Comparison of ENCODE assay signal across 4 cellular contexts in the genomic region with DNA sequence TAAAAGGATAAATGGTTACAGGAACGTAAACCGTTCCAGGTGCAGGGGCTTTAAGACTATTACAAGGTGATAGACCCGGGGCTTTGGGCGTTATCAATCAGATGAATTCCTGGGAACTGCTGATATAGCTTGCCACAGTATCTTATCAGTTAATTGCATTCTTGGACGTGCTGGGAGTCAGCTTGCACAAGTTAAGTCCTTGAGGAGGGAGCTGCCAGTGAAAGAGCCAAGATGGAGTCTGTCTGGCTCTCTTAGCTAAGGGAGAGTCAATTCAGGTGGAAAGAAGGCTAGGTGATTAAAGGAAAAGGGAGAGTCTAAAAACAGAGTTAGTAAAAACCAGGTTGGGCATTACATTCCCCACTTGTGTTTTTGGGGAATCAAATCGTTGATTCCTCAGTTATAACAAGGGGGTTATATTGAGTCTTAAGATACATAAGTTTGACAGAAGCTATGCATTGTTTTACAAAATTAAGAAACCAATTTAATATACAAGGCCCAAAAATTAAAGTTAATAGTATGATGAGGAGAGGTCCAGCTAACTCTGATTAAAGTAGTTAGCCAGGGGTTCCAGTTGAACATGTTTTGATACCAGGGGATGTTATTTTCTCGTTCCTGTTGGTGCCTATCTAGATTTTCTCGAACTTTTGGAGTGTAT. TPM values are rescaled to one million over a fixed set of nuclear protein-coding genes. Genes with fewer than 3 reads are reported as not detected.
"Had no signal": no experiment of that assay in that cellular context is flagged by ENCODE, and none has a peak within 500 bp of the region (broad histone marks: within the 10 kb centered on the region; RNA-seq: fewer than 3 reads in every experiment).

No MANE protein-coding gene starts in this region.

RNA-seq across cellular contexts. Expression of a gene that starts 24.9 kb away (rescaled TPM):
- total RNA-seq: MCF 10A, PC-3, Peyer's patch, Right ventricle myocardium superior had no signal
